18 cellular contexts compared by ENCODE assay signal in genomic region chr16:84027607-84028006, GRCh38. TPM values are rescaled to one million over a fixed set of nuclear protein-coding genes. Genes with fewer than 3 reads are reported as not detected.
A peak's percentile ranks its signal among the peaks of the same experiment; 100 is the strongest.
DNase-seq lines count a peak whose midpoint lies in the region; TF ChIP-seq lines count a peak whose summit lies in the region.
"Had no signal": no experiment of that assay in that cellular context is flagged by ENCODE, and none has a peak within 500 bp of the region (broad histone marks: within the 10 kb centered on the region; RNA-seq: fewer than 3 reads in every experiment).

No MANE protein-coding gene starts in this region.

- no peak for TF ChIP-seq CTCF in brain (conservative IDR thresholded peaks at IDR 0.05)
- no peak for TF ChIP-seq CTCF in neural progenitor cell (IDR thresholded peaks at IDR 0.05)
- no peak for TF ChIP-seq CTCF in spleen (IDR thresholded peaks at IDR 0.05 in 8 of 11, conservative IDR thresholded peaks at IDR 0.05 in 3 of 11)

- H3K27me3 ChIP-seq in BLaER1 (peaks cover 5% of the 10 kb centered on the region; the same call in 1 of the 2 replicates), H7 (ENCODE audit: control insufficient read depth, insufficient read depth, low read length) (no peaks in the 10 kb centered on the region), neural progenitor cell (no peaks in the 10 kb centered on the region), spleen (replicated peaks in 1 of 7) (peaks cover 0 to 72% (median 0%) of the 10 kb centered on the region in 7 donors)

- no peaks in the 10 kb centered on the region for H3K36me3 Mint-ChIP-seq in brain
- no peaks in the 10 kb centered on the region for H3K36me3 Mint-ChIP-seq in neural progenitor cell
- H3K36me3 Mint-ChIP-seq in activated naive CD4-positive, alpha-beta T cell treated with anti-CD3 and anti-CD28 coated beads for 36 hours (ENCODE audit: low read depth): no peaks in the 10 kb centered on the region
- H3K36me3 Mint-ChIP-seq: CD8-positive, alpha-beta memory T cell had no signal

- no peak overlapping the region for H3K4me3 ChIP-seq in BLaER1
- H3K4me3 ChIP-seq in H7 (ENCODE audit: insufficient read depth, low read depth, low read length): no peak overlapping the region
- no peak overlapping the region for H3K4me3 ChIP-seq in neural progenitor cell
- H3K4me3 ChIP-seq in spleen: no peak overlapping the region
- H3K4me3 ChIP-seq: A549, SK-N-MC had no signal

- H4K20me1 ChIP-seq in BLaER1 (peaks cover 13% of the 10 kb centered on the region), neural progenitor cell (ENCODE audit: low read depth) (no peaks in the 10 kb centered on the region)

- intact Hi-C loops in activated naive CD4-positive, alpha-beta T cell treated with anti-CD3 and anti-CD28 coated beads for 36 hours (cut with micrococcal nuclease): no loop called here
- intact Hi-C loops in spleen (cut with DNase I; ENCODE audit: low total_unique reads): no loop called here

- peaks cover 6% of the 10 kb centered on the region for H3K27me3 Mint-ChIP-seq in brain
- H3K27me3 Mint-ChIP-seq in neural progenitor cell (ENCODE audit: insufficient read depth, low read depth): peaks cover 12% of the 10 kb centered on the region
- H3K27me3 Mint-ChIP-seq in activated naive CD4-positive, alpha-beta T cell treated with anti-CD3 and anti-CD28 coated beads for 36 hours (ENCODE audit: low read depth): peaks cover 9% of the 10 kb centered on the region

- H2AFZ ChIP-seq in neural progenitor cell (replicated peaks): peak overlapping the region; percentile 42

- H3K27ac ChIP-seq in BLaER1 (no peak overlapping the region), neural progenitor cell (no peak overlapping the region), spleen (no peak overlapping the region)
- H3K27ac ChIP-seq: A549, SK-N-MC had no signal

- H3F3A ChIP-seq in neural progenitor cell (ENCODE audit: low read depth): peaks cover 18% of the 10 kb centered on the region

- H3K4me2 ChIP-seq in BLaER1 (peak overlapping the region; percentile 98), neural progenitor cell (no peak overlapping the region)
- H3K4me2 ChIP-seq: A549 had no signal

- H3K9me3 Mint-ChIP-seq in brain (peaks cover 0 to 3% (median 0%) of the 10 kb centered on the region in 5 experiments), neural progenitor cell (no peaks in the 10 kb centered on the region)
- no peaks in the 10 kb centered on the region for H3K9me3 Mint-ChIP-seq in activated naive CD4-positive, alpha-beta T cell treated with anti-CD3 and anti-CD28 coated beads for 36 hours

- 72 to 77% (median 75%) methylated on average over 13 of the region's 13 CpGs for WGBS in spleen, 5 donors

- no peak for TF ChIP-seq POLR2A in spleen (IDR thresholded peaks at IDR 0.05)

- no peaks in the 10 kb centered on the region for H3K79me2 ChIP-seq in neural progenitor cell (ENCODE audit: low read depth)

- peaks cover 54% of the 10 kb centered on the region for H3K4me1 ChIP-seq in BLaER1
- H3K4me1 ChIP-seq in neural progenitor cell: peaks cover 32% of the 10 kb centered on the region
- H3K4me1 ChIP-seq in spleen: peaks cover 0 to 10% (median 3%) of the 10 kb centered on the region in 6 donors
- H3K4me1 ChIP-seq: A549 had no signal

- H3K4me3 Mint-ChIP-seq in brain (peak overlapping the region in 3 of 5 experiments; percentile 25 to 38 (median 36)), neural progenitor cell (peak overlapping the region; percentile 11)
- H3K4me3 Mint-ChIP-seq in activated naive CD4-positive, alpha-beta T cell treated with anti-CD3 and anti-CD28 coated beads for 36 hours: no peak overlapping the region
- H3K4me3 Mint-ChIP-seq: CD8-positive, alpha-beta memory T cell had no signal

- CTCF ChIA-PET in activated naive CD4-positive, alpha-beta T cell treated with anti-CD3 and anti-CD28 coated beads for 36 hours (lab: Charles Lee): interaction anchor here (0.6 to 0.8 kb wide), 2 partner anchors 13 to 690 kb away, joined by 3 to 6 read pairs; no protein-coding TSS in a partner anchor

- H3K27ac Mint-ChIP-seq in brain (peak overlapping the region in 3 of 5 experiments; percentile 88 to 97 (median 89)), neural progenitor cell (peak overlapping the region; percentile 50)
- H3K27ac Mint-ChIP-seq in activated naive CD4-positive, alpha-beta T cell treated with anti-CD3 and anti-CD28 coated beads for 36 hours: no peak overlapping the region

- H3K9ac ChIP-seq in BLaER1 (no peak overlapping the region), neural progenitor cell (no peak overlapping the region)

- H3K36me3 ChIP-seq in BLaER1 (no peaks in the 10 kb centered on the region), H7 (replicated peaks; ENCODE audit: control insufficient read depth, insufficient read depth, low read length) (no peaks in the 10 kb centered on the region), neural progenitor cell (no peaks in the 10 kb centered on the region), spleen (no peaks in the 10 kb centered on the region)

- DNase-seq in H7 (peak; percentile 56), neural progenitor cell (ENCODE audit: low spot score) (no peak), spleen (no peak)
- DNase-seq in activated naive CD4-positive, alpha-beta T cell treated with anti-CD3 and anti-CD28 coated beads for 36 hours: no peak
- no peak for DNase-seq in effector CD8-positive, alpha-beta T cell (lab: John Stamatoyannopoulos, UW)
- DNase-seq: CD8-positive, alpha-beta memory T cell; DMS79 treated with DMSO at 0.1 percent for 48 hours; KG1; NCI-H187; NCI-H82; OCI-M1; SHP77 had no signal

- H3K4me1 Mint-ChIP-seq in brain (peaks cover 45% of the 10 kb centered on the region), neural progenitor cell (peaks cover 54% of the 10 kb centered on the region)
- H3K4me1 Mint-ChIP-seq in activated naive CD4-positive, alpha-beta T cell treated with anti-CD3 and anti-CD28 coated beads for 36 hours (ENCODE audit: low read depth): peaks cover 9% of the 10 kb centered on the region

- peaks cover 27% of the 10 kb centered on the region for H3K9me3 ChIP-seq in BLaER1
- no peaks in the 10 kb centered on the region for H3K9me3 ChIP-seq in neural progenitor cell (ENCODE audit: low read depth)
- peaks cover 0 to under 1% (median 0%) of the 10 kb centered on the region in 8 donors for H3K9me3 ChIP-seq in spleen

RNA-seq across cellular contexts. Expression of gene SLC38A8, which starts 15.0 kb away (rescaled TPM):
- total RNA-seq in H7 (2014; rRNA removed; shearing (Covaris generic)): not detected in 2 replicates
- polyA plus RNA-seq in brain (ENCODE audit: insufficient read depth, low read depth, low replicate concordance): 4.1 TPM
- not detected in 2 replicates for total RNA-seq in neural progenitor cell (ENCODE audit: low replicate concordance)
- not detected for total RNA-seq in activated naive CD4-positive, alpha-beta T cell treated with anti-CD3 and anti-CD28 coated beads for 36 hours
- total RNA-seq in spleen: not detected
- under 1 TPM in 1 of 3 donors, not detected in 2; 0.37 TPM for polyA plus RNA-seq in spleen
- total RNA-seq: CD8-positive, alpha-beta memory T cell; NCI-H460 had no signal
- polyA plus RNA-seq: A549; BJ; CD8-positive, alpha-beta memory T cell had no signal

RNA-seq across cellular contexts. Expression of gene NECAB2, which starts 59.6 kb away (rescaled TPM):
- 0.55 and 1.2 TPM in 2 replicates for total RNA-seq in H7 (2014; rRNA removed; shearing (Covaris generic))
- polyA plus RNA-seq in brain (ENCODE audit: insufficient read depth, low read depth, low replicate concordance) (35.7 TPM), spleen (under 1 TPM in 2 of 3 donors, not detected in 1; 0.16 to 0.20 TPM)
- total RNA-seq in neural progenitor cell (ENCODE audit: low replicate concordance) (12.6 and 18.9 TPM in 2 replicates), spleen (1 to 10 TPM in 3 of 7 donors, under 1 TPM in 1, not detected in 3; 0.95 to 3.1 (median 1.6) TPM)
- total RNA-seq in activated naive CD4-positive, alpha-beta T cell treated with anti-CD3 and anti-CD28 coated beads for 36 hours: not detected
- total RNA-seq: CD8-positive, alpha-beta memory T cell had no signal
- polyA plus RNA-seq: CD8-positive, alpha-beta memory T cell had no signal
